In genomic region chr1:210397681-210398080, GRCh38 we compare ENCODE assay signal across 26 cellular contexts.
"Had no signal": no experiment of that assay in that cellular context is flagged by ENCODE, and none has a peak within 500 bp of the region (broad histone marks: within the 10 kb centered on the region; RNA-seq: fewer than 3 reads in every experiment).

No MANE protein-coding gene starts in this region.

- H3K9ac ChIP-seq: neural progenitor cell had no signal

- H3K4me3 ChIP-seq: coronary artery, esophagus squamous epithelium, lung, mucosa of descending colon, neural progenitor cell, psoas muscle, right lobe of liver, smooth muscle cell, testis, tibial artery had no signal

- H3K36me3 ChIP-seq: neural progenitor cell, right lobe of liver had no signal

- H3K27ac Mint-ChIP-seq: mesothelial cell of epicardium; naive thymus-derived CD4-positive, alpha-beta T cell; nephron; neural progenitor cell; type B pancreatic cell had no signal

- H3K27me3 Mint-ChIP-seq: type B pancreatic cell had no signal

- H3K9me3 ChIP-seq: esophagus squamous epithelium, mucosa of descending colon, psoas muscle, right lobe of liver, testis, tibial artery had no signal

- H3K27me3 ChIP-seq: esophagus squamous epithelium, neural progenitor cell, right lobe of liver, testis, tibial artery had no signal

- H3K4me1 ChIP-seq: esophagus squamous epithelium, neural progenitor cell, psoas muscle, right lobe of liver, testis had no signal

- H3K4me1 Mint-ChIP-seq: nephron, neural progenitor cell had no signal

- H3K9me3 Mint-ChIP-seq: nephron, type B pancreatic cell had no signal

- H3K36me3 Mint-ChIP-seq: neural progenitor cell, type B pancreatic cell had no signal

- H2AFZ ChIP-seq: neural progenitor cell had no signal

- ATAC-seq: mucosa of descending colon; naive thymus-derived CD4-positive, alpha-beta T cell; psoas muscle; right lobe of liver had no signal

- DNase-seq: dermis blood vessel endothelial cell; effector memory CD4-positive, alpha-beta T cell; esophagus squamous epithelium; foreskin melanocyte; glutamatergic neuron; mesenchymal stem cell; mucosa of descending colon; naive thymus-derived CD4-positive, alpha-beta T cell; posterior cingulate gyrus; psoas muscle; right lobe of liver; stimulated activated CD4-positive, alpha-beta T cell treated with anti-CD3 and anti-CD28 coated beads, Interleukin-12 subunit alpha, Interleukin-12 subunit beta, amount 100 ng/mL, for 4 hours; stimulated activated CD4-positive, alpha-beta T cell treated with anti-CD3 and anti-CD28 coated beads, Interleukin-1b, Interleukin-23, amount 100 ng/mL, for 48 hours; stimulated activated CD4-positive, alpha-beta T cell treated with anti-CD3 and anti-CD28 coated beads, Interleukin-4, amount 100 ng/mL, for 1 hour; stimulated activated CD8-positive, alpha-beta memory T cell treated with anti-CD3 and anti-CD28 coated beads, Interleukin-4, amount 100 ng/mL, for 48 hours; stimulated activated naive CD4-positive, alpha-beta T cell; substantia nigra; testis; tibial artery had no signal

- H3K27ac ChIP-seq: coronary artery, esophagus squamous epithelium, neural progenitor cell, psoas muscle, right lobe of liver, testis, tibial artery had no signal

- H3K4me3 Mint-ChIP-seq: mesothelial cell of epicardium; naive thymus-derived CD4-positive, alpha-beta T cell; nephron; neural progenitor cell; type B pancreatic cell had no signal

- H3K4me2 ChIP-seq: neural progenitor cell, smooth muscle cell had no signal
